ENCODE assay signal across 11 cellular contexts in genomic region chr10:101135151-101136006, GRCh38. TPM values are rescaled to one million over a fixed set of nuclear protein-coding genes. Genes with fewer than 3 reads are reported as not detected.
A peak's percentile ranks its signal among the peaks of the same experiment; 100 is the strongest.
DNase-seq lines count a peak whose midpoint lies in the region; ATAC-seq and TF ChIP-seq lines count a peak whose summit lies in the region.
"Had no signal": no experiment of that assay in that cellular context is flagged by ENCODE, and none has a peak within 500 bp of the region (broad histone marks: within the 10 kb centered on the region; RNA-seq: fewer than 3 reads in every experiment).

No MANE protein-coding gene starts in this region.

- no peaks in the 10 kb centered on the region for H3K79me2 ChIP-seq in ACC112 (ENCODE audit: control insufficient read depth, insufficient read depth, low read length, unreplicated experiment)

- H3K27ac Mint-ChIP-seq in CD8-positive, alpha-beta memory T cell, result peak overlapping the region in 2 of 8 donors; percentile 47 to 66
- no peak overlapping the region for H3K27ac Mint-ChIP-seq in activated B cell treated with CpG ODN at 0.5 μM for 24 hours
- peak overlapping the region; percentile 33 for H3K27ac Mint-ChIP-seq in memory B cell
- H3K27ac Mint-ChIP-seq in natural killer cell treated with Interleukin-12 subunit alpha and Interleukin-12 subunit beta and Interleukin-15 and Interleukin-18, amount 100 ng/mL, for 72 hours, result no peak overlapping the region

- no peaks in the 10 kb centered on the region for H3K36me3 ChIP-seq in ACC112 (ENCODE audit: insufficient read depth, low read length)
- H3K36me3 ChIP-seq in CD8-positive, alpha-beta memory T cell (ENCODE audit: insufficient read depth, low read length), result no peaks in the 10 kb centered on the region
- H3K36me3 ChIP-seq: cardiac muscle cell had no signal

- no peak for DNase-seq in CD8-positive, alpha-beta memory T cell
- DNase-seq in activated B cell treated with CpG ODN at 0.5 μM for 24 hours (no peak), memory B cell (ENCODE audit: low spot score in 2 of 2) (no peak), activated gamma-delta T cell (lab: John Stamatoyannopoulos, UW) (no peak)
- DNase-seq in stimulated activated naive CD4-positive, alpha-beta T cell (lab: John Stamatoyannopoulos, UW), result no peak
- DNase-seq in natural killer cell treated with Interleukin-12 subunit alpha and Interleukin-12 subunit beta and Interleukin-15 and Interleukin-18, amount 100 ng/mL, for 72 hours (ENCODE audit: low spot score), result no peak
- DNase-seq: activated CD8-positive, alpha-beta memory T cell treated with anti-CD3 and anti-CD28 coated beads, Interleukin-2, amount 50 U/mL, for 48 hours; NCI-H1092 had no signal

- POLR2A ChIA-PET in CD8-positive, alpha-beta memory T cell (lab: Charles Lee), result no interaction called here
- POLR2A ChIA-PET in activated B cell treated with CpG ODN at 0.5 μM for 24 hours (lab: Charles Lee), result no interaction called here

- CTCF ChIA-PET in CD8-positive, alpha-beta memory T cell (lab: Charles Lee), result no interaction called here
- CTCF ChIA-PET in activated B cell treated with CpG ODN at 0.5 μM for 24 hours (lab: Charles Lee), result no interaction called here

- no peaks in the 10 kb centered on the region for H3K4me1 ChIP-seq in ACC112 (ENCODE audit: control insufficient read depth, insufficient read depth, low read length, unreplicated experiment)
- H3K4me1 ChIP-seq in CD8-positive, alpha-beta memory T cell (ENCODE audit: insufficient read depth, low read length), result peaks cover 17% of the 10 kb centered on the region

- H3K9me3 ChIP-seq in CD8-positive, alpha-beta memory T cell (ENCODE audit: low read length), result no peaks in the 10 kb centered on the region

- H3K36me3 Mint-ChIP-seq in CD8-positive, alpha-beta memory T cell, result no peaks in the 10 kb centered on the region
- H3K36me3 Mint-ChIP-seq in activated B cell treated with CpG ODN at 0.5 μM for 24 hours (ENCODE audit: low read depth), result no peaks in the 10 kb centered on the region
- no peaks in the 10 kb centered on the region for H3K36me3 Mint-ChIP-seq in memory B cell
- H3K36me3 Mint-ChIP-seq in natural killer cell treated with Interleukin-12 subunit alpha and Interleukin-12 subunit beta and Interleukin-15 and Interleukin-18, amount 100 ng/mL, for 72 hours, result no peaks in the 10 kb centered on the region

- H2AFZ ChIP-seq in ACC112 (ENCODE audit: low read length, unreplicated experiment), result no peak overlapping the region

- H3K4me3 ChIP-seq in ACC112 (ENCODE audit: low read depth, low read length), result peak overlapping the region; percentile 41
- no peak overlapping the region for H3K4me3 ChIP-seq in CD8-positive, alpha-beta memory T cell (ENCODE audit: low read length)
- H3K4me3 ChIP-seq: cardiac muscle cell had no signal

- TF ChIP-seq CTCF in activated B cell treated with CpG ODN at 0.5 μM for 24 hours (IDR thresholded peaks at IDR 0.05), result no peak

- peaks cover 39 to 73% (median 40%) of the 10 kb centered on the region in 3 donors for H3K4me1 Mint-ChIP-seq in CD8-positive, alpha-beta memory T cell
- H3K4me1 Mint-ChIP-seq in activated B cell treated with CpG ODN at 0.5 μM for 24 hours (peaks cover 56% of the 10 kb centered on the region), memory B cell (peaks cover 17% of the 10 kb centered on the region)
- H3K4me1 Mint-ChIP-seq in natural killer cell treated with Interleukin-12 subunit alpha and Interleukin-12 subunit beta and Interleukin-15 and Interleukin-18, amount 100 ng/mL, for 72 hours (ENCODE audit: low read depth in 2 of 2), result peaks cover 6 to 17% of the 10 kb centered on the region in 2 donors

- peak overlapping the region in 5 of 7 donors; percentile 3 to 54 (median 20) for H3K4me3 Mint-ChIP-seq in CD8-positive, alpha-beta memory T cell
- H3K4me3 Mint-ChIP-seq in activated B cell treated with CpG ODN at 0.5 μM for 24 hours, result peak overlapping the region; percentile 38
- H3K4me3 Mint-ChIP-seq in memory B cell, result peak overlapping the region; percentile 21
- no peak overlapping the region for H3K4me3 Mint-ChIP-seq in natural killer cell treated with Interleukin-12 subunit alpha and Interleukin-12 subunit beta and Interleukin-15 and Interleukin-18, amount 100 ng/mL, for 72 hours

- intact Hi-C loops in activated B cell treated with CpG ODN at 0.5 μM for 24 hours (cut with micrococcal nuclease), result loop anchor here (2.0 to 10.0 kb wide), 2 partner anchors 91 to 1601 kb away; partner anchors contain the start of gene NKX2-3

- H3K27ac ChIP-seq in ACC112 (ENCODE audit: low read depth, low read length), result no peak overlapping the region
- peak overlapping the region; percentile 59 for H3K27ac ChIP-seq in CD8-positive, alpha-beta memory T cell (ENCODE audit: low read depth, low read length)
- H3K27ac ChIP-seq: cardiac muscle cell had no signal

- ATAC-seq in activated B cell treated with CpG ODN at 0.5 μM for 24 hours (ENCODE audit: low read depth) (no peak), memory B cell (ENCODE audit: low read depth) (no peak), GM19351 (IDR thresholded peaks at IDR 0.05; ENCODE audit: unreplicated experiment) (no peak)
- no peak for ATAC-seq in natural killer cell treated with Interleukin-12 subunit alpha and Interleukin-12 subunit beta and Interleukin-15 and Interleukin-18, amount 100 ng/mL, for 72 hours

- H3K9me3 Mint-ChIP-seq in CD8-positive, alpha-beta memory T cell, result no peaks in the 10 kb centered on the region
- H3K9me3 Mint-ChIP-seq in activated B cell treated with CpG ODN at 0.5 μM for 24 hours (no peaks in the 10 kb centered on the region), memory B cell (no peaks in the 10 kb centered on the region)
- H3K9me3 Mint-ChIP-seq in natural killer cell treated with Interleukin-12 subunit alpha and Interleukin-12 subunit beta and Interleukin-15 and Interleukin-18, amount 100 ng/mL, for 72 hours, result no peaks in the 10 kb centered on the region

- peaks cover 74 to 85% of the 10 kb centered on the region in 2 donors for H3K27me3 Mint-ChIP-seq in CD8-positive, alpha-beta memory T cell
- H3K27me3 Mint-ChIP-seq in activated B cell treated with CpG ODN at 0.5 μM for 24 hours (peaks cover 68% of the 10 kb centered on the region), memory B cell (peaks cover 43% of the 10 kb centered on the region)
- peaks cover 56 to 64% of the 10 kb centered on the region in 2 donors for H3K27me3 Mint-ChIP-seq in natural killer cell treated with Interleukin-12 subunit alpha and Interleukin-12 subunit beta and Interleukin-15 and Interleukin-18, amount 100 ng/mL, for 72 hours

- H3K27me3 ChIP-seq in ACC112 (ENCODE audit: insufficient read depth, low read length), result peaks cover 99% of the 10 kb centered on the region
- H3K27me3 ChIP-seq in CD8-positive, alpha-beta memory T cell (ENCODE audit: insufficient read depth, low read length, poor library complexity, severe bottlenecking), result peaks cover 68% of the 10 kb centered on the region

RNA-seq across cellular contexts. Expression of gene TLX1, which starts 4.3 kb away (rescaled TPM):
- total RNA-seq in CD8-positive, alpha-beta memory T cell, result not detected
- polyA plus RNA-seq in CD8-positive, alpha-beta memory T cell, result not detected
- not detected in 2 replicates for total RNA-seq in activated B cell treated with CpG ODN at 0.5 μM for 24 hours
- not detected for total RNA-seq in natural killer cell treated with Interleukin-12 subunit alpha and Interleukin-12 subunit beta and Interleukin-15 and Interleukin-18, amount 100 ng/mL, for 72 hours
